In genomic region chr11:809287-810039, GRCh38 we compare ENCODE assay signal across 8 cellular contexts. TPM values are rescaled to one million over a fixed set of nuclear protein-coding genes. Genes with fewer than 3 reads are reported as not detected.
A peak's percentile ranks its signal among the peaks of the same experiment; 100 is the strongest.
DNase-seq lines count a peak whose midpoint lies in the region; ATAC-seq and TF ChIP-seq lines count a peak whose summit lies in the region.

Gene RPLP2, plus strand, starts transcription at chr11:809967. Its CDS starts 268 bp downstream, at chr11:810235.

- H3K4me1 ChIP-seq in RWPE2 (ENCODE audit: insufficient read depth, poor library complexity, severe bottlenecking) = no peaks in the 10 kb centered on the region

- H3K4me1 Mint-ChIP-seq in activated T-helper 2 cell treated with anti-CD3 and anti-CD28 coated beads, Interferon-gamma antibody, Interleukin-2, Interleukin-4, amounts not matched to agents 10 μg/mL and 5 μg/mL and 100 μg/mL, durations not matched to agents 14 hours and 24 hours and 36 hours (ENCODE audit: low read depth) = peaks cover 15% of the 10 kb centered on the region
- peaks cover 22 to 33% of the 10 kb centered on the region in 2 donors for H3K4me1 Mint-ChIP-seq in natural killer cell treated with Interleukin-12 subunit alpha and Interleukin-12 subunit beta and Interleukin-15 and Interleukin-18, amount 100 ng/mL, for 72 hours (ENCODE audit: low read depth in 2 of 2)

- ATAC-seq in RWPE2 (ENCODE audit: low read depth) = peak; percentile 79
- peak; percentile 89 to 93 for ATAC-seq in natural killer cell treated with Interleukin-12 subunit alpha and Interleukin-12 subunit beta and Interleukin-15 and Interleukin-18, amount 100 ng/mL, for 72 hours
- peak; percentile 84 for ATAC-seq in stimulated activated naive CD8-positive, alpha-beta T cell treated with anti-CD3 and anti-CD28 coated beads, Interleukin-15, Interleukin-2, amounts not matched to agents 100 U/mL and 50 U/mL, for 24 hours

- H3K9me3 Mint-ChIP-seq in activated T-helper 2 cell treated with anti-CD3 and anti-CD28 coated beads, Interferon-gamma antibody, Interleukin-2, Interleukin-4, amounts not matched to agents 10 μg/mL and 5 μg/mL and 100 μg/mL, durations not matched to agents 14 hours and 24 hours and 36 hours = no peaks in the 10 kb centered on the region
- H3K9me3 Mint-ChIP-seq in natural killer cell treated with Interleukin-12 subunit alpha and Interleukin-12 subunit beta and Interleukin-15 and Interleukin-18, amount 100 ng/mL, for 72 hours = no peaks in the 10 kb centered on the region

- peak; percentile 98 for DNase-seq in Daoy (ENCODE audit: low read depth)
- DNase-seq in H4 (ENCODE audit: low spot score) = peak; percentile 97
- DNase-seq in LoVo (ENCODE audit: low spot score) = peak; percentile 95
- peak; percentile 97 for DNase-seq in RWPE2 (ENCODE audit: low spot score)
- DNase-seq in activated T-helper 2 cell treated with anti-CD3 and anti-CD28 coated beads, Interferon-gamma antibody, Interleukin-2, Interleukin-4, amounts not matched to agents 10 μg/mL and 5 μg/mL and 100 μg/mL, durations not matched to agents 14 hours and 24 hours and 36 hours (ENCODE audit: low spot score) = peak; percentile 95
- DNase-seq in fibroblast of peridontal ligament (ENCODE audit: extremely low read depth) = peak; percentile 96
- DNase-seq in natural killer cell treated with Interleukin-12 subunit alpha and Interleukin-12 subunit beta and Interleukin-15 and Interleukin-18, amount 100 ng/mL, for 72 hours (ENCODE audit: low spot score) = peak; percentile 98
- peak; percentile 99 for DNase-seq in stimulated activated naive CD8-positive, alpha-beta T cell treated with anti-CD3 and anti-CD28 coated beads, Interleukin-15, Interleukin-2, amounts not matched to agents 100 U/mL and 50 U/mL, for 24 hours

- H3K36me3 Mint-ChIP-seq in activated T-helper 2 cell treated with anti-CD3 and anti-CD28 coated beads, Interferon-gamma antibody, Interleukin-2, Interleukin-4, amounts not matched to agents 10 μg/mL and 5 μg/mL and 100 μg/mL, durations not matched to agents 14 hours and 24 hours and 36 hours (ENCODE audit: low read depth) = peaks cover 43% of the 10 kb centered on the region
- peaks cover 7% of the 10 kb centered on the region for H3K36me3 Mint-ChIP-seq in natural killer cell treated with Interleukin-12 subunit alpha and Interleukin-12 subunit beta and Interleukin-15 and Interleukin-18, amount 100 ng/mL, for 72 hours

- TF ChIP-seq CTCF in RWPE2 (IDR thresholded peaks at IDR 0.05; ENCODE audit: poor library complexity, severe bottlenecking) = no peak

- peak within 1 kb of the TSS; percentile 73 for H3K27ac ChIP-seq in RWPE2 (ENCODE audit: poor library complexity, severe bottlenecking)

- peaks cover 37% of the 10 kb centered on the region for H3K36me3 ChIP-seq in RWPE2 (ENCODE audit: low read depth)

- no peaks in the 10 kb centered on the region for H3K9me3 ChIP-seq in RWPE2 (ENCODE audit: severe bottlenecking)

- H3K4me3 ChIP-seq in RWPE2 (ENCODE audit: severe bottlenecking) = peak within 1 kb of the TSS; percentile 69

- intact Hi-C loops in activated T-helper 2 cell treated with anti-CD3 and anti-CD28 coated beads, Interferon-gamma antibody, Interleukin-2, Interleukin-4, amounts not matched to agents 10 μg/mL and 5 μg/mL and 100 μg/mL, durations not matched to agents 14 hours and 24 hours and 36 hours (cut with micrococcal nuclease) = loop anchor here (1.0 kb wide), 2 partner anchors 10 to 12 kb away; no protein-coding TSS in a partner anchor

- H3K27ac Mint-ChIP-seq in activated T-helper 2 cell treated with anti-CD3 and anti-CD28 coated beads, Interferon-gamma antibody, Interleukin-2, Interleukin-4, amounts not matched to agents 10 μg/mL and 5 μg/mL and 100 μg/mL, durations not matched to agents 14 hours and 24 hours and 36 hours = peak within 1 kb of the TSS; percentile 94
- peak within 1 kb of the TSS; percentile 97 for H3K27ac Mint-ChIP-seq in natural killer cell treated with Interleukin-12 subunit alpha and Interleukin-12 subunit beta and Interleukin-15 and Interleukin-18, amount 100 ng/mL, for 72 hours

- H3K27me3 Mint-ChIP-seq in activated T-helper 2 cell treated with anti-CD3 and anti-CD28 coated beads, Interferon-gamma antibody, Interleukin-2, Interleukin-4, amounts not matched to agents 10 μg/mL and 5 μg/mL and 100 μg/mL, durations not matched to agents 14 hours and 24 hours and 36 hours (ENCODE audit: low read depth) = no peaks in the 10 kb centered on the region
- no peaks in the 10 kb centered on the region for H3K27me3 Mint-ChIP-seq in natural killer cell treated with Interleukin-12 subunit alpha and Interleukin-12 subunit beta and Interleukin-15 and Interleukin-18, amount 100 ng/mL, for 72 hours

- H3K27me3 ChIP-seq in RWPE2 (ENCODE audit: insufficient read depth, poor library complexity, severe bottlenecking) = no peaks in the 10 kb centered on the region

- peak within 1 kb of the TSS; percentile 90 for H3K4me3 Mint-ChIP-seq in activated T-helper 2 cell treated with anti-CD3 and anti-CD28 coated beads, Interferon-gamma antibody, Interleukin-2, Interleukin-4, amounts not matched to agents 10 μg/mL and 5 μg/mL and 100 μg/mL, durations not matched to agents 14 hours and 24 hours and 36 hours (ENCODE audit: low read depth)
- peak within 1 kb of the TSS; percentile 92 for H3K4me3 Mint-ChIP-seq in natural killer cell treated with Interleukin-12 subunit alpha and Interleukin-12 subunit beta and Interleukin-15 and Interleukin-18, amount 100 ng/mL, for 72 hours

RNA-seq across cellular contexts. Expression of gene RPLP2, which starts in this region (rescaled TPM):
- total RNA-seq in Daoy (2014; rRNA removed; shearing (Covaris generic)) = 693 and 756 TPM in 2 replicates
- 1,137 and 1,147 TPM in 2 replicates for total RNA-seq in H4 (2014; rRNA removed; shearing (Covaris generic))
- total RNA-seq in activated T-helper 2 cell treated with anti-CD3 and anti-CD28 coated beads, Interferon-gamma antibody, Interleukin-2, Interleukin-4, amounts not matched to agents 10 μg/mL and 5 μg/mL and 100 μg/mL, durations not matched to agents 14 hours and 24 hours and 36 hours = 2,210 and 2,217 TPM in 2 replicates
- total RNA-seq in natural killer cell treated with Interleukin-12 subunit alpha and Interleukin-12 subunit beta and Interleukin-15 and Interleukin-18, amount 100 ng/mL, for 72 hours = 1,000 to 10,000 TPM; 1,365 to 2,718 TPM

Comparison
In these comparisons a context has a peak if more than half of its experiments do, and no peak if none do; other contexts are left out.
1. Peak in every context shown above with its lines: DNase-seq, ATAC-seq, H3K4me3 ChIP-seq and H3K27ac ChIP-seq.